Comparison of ENCODE assay signal across 22 cellular contexts in genomic region chr3:43211681-43212080, GRCh38.
DNase-seq lines count a peak whose midpoint lies in the region; ATAC-seq and TF ChIP-seq lines count a peak whose summit lies in the region.
"Had no signal": no experiment of that assay in that cellular context is flagged by ENCODE, and none has a peak within 500 bp of the region (broad histone marks: within the 10 kb centered on the region; RNA-seq: fewer than 3 reads in every experiment).

No MANE protein-coding gene starts in this region.

- no peak overlapping the region for H4K8ac ChIP-seq in IMR-90 (ENCODE audit: low read depth in 2 of 2, low read length in 2 of 2)

- peak overlapping the region; percentile 5 for H3K27ac Mint-ChIP-seq in Calu3 (ENCODE audit: unreplicated experiment)
- no peak overlapping the region for H3K27ac Mint-ChIP-seq in activated CD8-positive, alpha-beta T cell treated with anti-CD3 and anti-CD28 coated beads for 36 hours

- H3K4me1 ChIP-seq in IMR-90 (ENCODE audit: control insufficient read depth, insufficient read depth, low read length) (peaks cover 2% of the 10 kb centered on the region; the same call in 1 of the 2 replicates), body of pancreas (peaks cover 36% of the 10 kb centered on the region), osteoblast (ENCODE audit: insufficient read depth, low read length) (no peaks in the 10 kb centered on the region)

- no peaks in the 10 kb centered on the region for H3K36me3 ChIP-seq in IMR-90 (ENCODE audit: control insufficient read depth, insufficient read depth, low read length)
- no peaks in the 10 kb centered on the region for H3K36me3 ChIP-seq in body of pancreas (replicated peaks in 1 of 2; ENCODE audit: insufficient read depth in 1 of 2, low read depth in 2 of 2)
- no peaks in the 10 kb centered on the region for H3K36me3 ChIP-seq in osteoblast (ENCODE audit: insufficient read depth, low read length)

- no peak overlapping the region for H3K14ac ChIP-seq in IMR-90 (replicated peaks; ENCODE audit: low read depth, low read length)

- no peak for TF ChIP-seq RAD21 in IMR-90 (IDR thresholded peaks at IDR 0.05; ENCODE audit: low read length)

- no peak overlapping the region for H3K4me2 ChIP-seq in IMR-90 (ENCODE audit: low read depth, low read length)
- H3K4me2 ChIP-seq in osteoblast (ENCODE audit: insufficient read depth, low read length) = no peak overlapping the region

- in situ Hi-C loops in IMR-90 (cut with MboI; ENCODE audit: low sequenced_read_pairs) = no loop called here

- 64% methylated on average over 3 of the region's 5 CpGs; no CpG with 5 or more reads in 1 of the 2 experiments for WGBS in IMR-90 (ENCODE audit: extremely low coverage in 2 of 2, insufficient read length in 1 of 2), 2 experiments
- WGBS in body of pancreas, 2 donors = 91 to 93% methylated on average over 5 of the region's 5 CpGs

- H3K4me3 ChIP-seq in IMR-90 (ENCODE audit: insufficient read depth, low read depth, low read length) (no peak overlapping the region), body of pancreas (no peak overlapping the region), osteoblast (ENCODE audit: insufficient read depth, low read length) (no peak overlapping the region)
- H3K4me3 ChIP-seq: SK-N-MC had no signal

- POLR2A ChIA-PET in IMR-90 (lab: Charles Lee; ENCODE audit: unreplicated experiment) = no interaction called here
- POLR2A ChIA-PET in activated CD8-positive, alpha-beta T cell treated with anti-CD3 and anti-CD28 coated beads for 36 hours (lab: Charles Lee) = no interaction called here

- H2AK5ac ChIP-seq in IMR-90 (ENCODE audit: low read depth, low read length) = peak overlapping the region; percentile 33; the same call in 1 of the 2 replicates

- H2AFZ ChIP-seq in IMR-90 (replicated peaks; ENCODE audit: low read length, poor library complexity) = no peak overlapping the region
- no peak overlapping the region for H2AFZ ChIP-seq in osteoblast (ENCODE audit: low read length)

- no peaks in the 10 kb centered on the region for H3K79me1 ChIP-seq in IMR-90 (ENCODE audit: low read depth in 1 of 2, low read length in 2 of 2)

- no peaks in the 10 kb centered on the region for H3K9me1 ChIP-seq in IMR-90 (ENCODE audit: insufficient read depth, low read length)

- no peak for ATAC-seq in IMR-90 (ENCODE audit: low read depth)
- ATAC-seq in body of pancreas = no peak
- ATAC-seq in activated CD8-positive, alpha-beta T cell treated with anti-CD3 and anti-CD28 coated beads for 36 hours = no peak
- ATAC-seq: HCT116 had no signal

- no peak overlapping the region for H4K5ac ChIP-seq in IMR-90 (ENCODE audit: low read depth, low read length)

- peaks cover 10% of the 10 kb centered on the region for H3K36me3 Mint-ChIP-seq in Calu3 (ENCODE audit: insufficient read depth, unreplicated experiment)
- H3K36me3 Mint-ChIP-seq in activated CD8-positive, alpha-beta T cell treated with anti-CD3 and anti-CD28 coated beads for 36 hours (ENCODE audit: low read depth) = no peaks in the 10 kb centered on the region
- H3K36me3 Mint-ChIP-seq: CD4-positive, alpha-beta memory T cell had no signal

- H3K9me3 ChIP-seq in IMR-90 (ENCODE audit: control insufficient read depth, insufficient read depth, low read length) = no peaks in the 10 kb centered on the region
- H3K9me3 ChIP-seq in body of pancreas = no peaks in the 10 kb centered on the region
- no peaks in the 10 kb centered on the region for H3K9me3 ChIP-seq in osteoblast (ENCODE audit: low read depth, low read length)

- H3K56ac ChIP-seq in IMR-90 (ENCODE audit: extremely low read depth, insufficient read depth, low read length) = no peak overlapping the region

- H3K79me2 ChIP-seq in osteoblast (ENCODE audit: insufficient read depth, low read length) = no peaks in the 10 kb centered on the region

- H3K27ac ChIP-seq in IMR-90 (ENCODE audit: insufficient read depth, low read length) (no peak overlapping the region), body of pancreas (peak overlapping the region in 3 of 4 donors; percentile 71 to 80 (median 80)), osteoblast (ENCODE audit: low read depth, low read length) (no peak overlapping the region)
- H3K27ac ChIP-seq: HL-60, SK-N-MC had no signal

- intact Hi-C loops in Calu3 (cut with micrococcal nuclease; ENCODE audit: unreplicated experiment) (loop anchor here (2.0 to 5.0 kb wide), 2 partner anchors 49 to 77 kb away; no protein-coding TSS in a partner anchor), IMR-90 (cut with micrococcal nuclease) (no loop called here), body of pancreas (cut with DNase I) (no loop called here)
- intact Hi-C loops in activated CD8-positive, alpha-beta T cell treated with anti-CD3 and anti-CD28 coated beads for 36 hours (cut with micrococcal nuclease) = no loop called here

- no peaks in the 10 kb centered on the region for H3K9me3 Mint-ChIP-seq in Calu3 (ENCODE audit: low read depth, unreplicated experiment)
- H3K9me3 Mint-ChIP-seq in activated CD8-positive, alpha-beta T cell treated with anti-CD3 and anti-CD28 coated beads for 36 hours = no peaks in the 10 kb centered on the region

- TF ChIP-seq CTCF in Calu3 (IDR thresholded peaks at IDR 0.05; ENCODE audit: unreplicated experiment) (no peak), IMR-90 (conservative IDR thresholded peaks at IDR 0.05; ENCODE audit: low read depth, low read length) (no peak), body of pancreas (IDR thresholded peaks at IDR 0.05) (no peak), osteoblast (IDR thresholded peaks at IDR 0.05; ENCODE audit: extremely low read depth, low read depth, low read length) (no peak)
- TF ChIP-seq CTCF in activated CD8-positive, alpha-beta T cell treated with anti-CD3 and anti-CD28 coated beads for 36 hours (IDR thresholded peaks at IDR 0.05) = no peak

- no peak overlapping the region for H4K91ac ChIP-seq in IMR-90 (ENCODE audit: insufficient read depth, low read depth, low read length)

- peaks cover 66% of the 10 kb centered on the region for H3K4me1 Mint-ChIP-seq in Calu3 (ENCODE audit: low read depth, unreplicated experiment)
- H3K4me1 Mint-ChIP-seq in activated CD8-positive, alpha-beta T cell treated with anti-CD3 and anti-CD28 coated beads for 36 hours (ENCODE audit: low read depth) = peaks cover 13% of the 10 kb centered on the region

- no peak overlapping the region for H3K4ac ChIP-seq in IMR-90 (ENCODE audit: low read depth, low read length)

- H2AK9ac ChIP-seq in IMR-90 (replicated peaks; ENCODE audit: low read depth, low read length, poor library complexity) = no peak overlapping the region

- no peaks in the 10 kb centered on the region for H4K20me1 ChIP-seq in IMR-90 (ENCODE audit: insufficient read depth, low read length)
- H4K20me1 ChIP-seq in osteoblast (ENCODE audit: insufficient read depth, low read length) = no peaks in the 10 kb centered on the region

- no peak overlapping the region for H3K18ac ChIP-seq in IMR-90 (ENCODE audit: low read depth, low read length)

- H3K9ac ChIP-seq in IMR-90 (ENCODE audit: low read depth, low read length) = no peak overlapping the region

- H3K23ac ChIP-seq in IMR-90 (ENCODE audit: low read depth, low read length) = no peak overlapping the region; the same call in 1 of the 2 replicates

- H3K27me3 ChIP-seq in IMR-90 (ENCODE audit: control insufficient read depth, insufficient read depth, low read length) = peaks cover 3% of the 10 kb centered on the region; the same call in 1 of the 2 replicates
- no peaks in the 10 kb centered on the region for H3K27me3 ChIP-seq in body of pancreas
- H3K27me3 ChIP-seq in osteoblast (ENCODE audit: insufficient read depth, low read length) = no peaks in the 10 kb centered on the region

- dilution Hi-C loops in IMR-90 (cut with HindIII; ENCODE audit: low sequenced_read_pairs, unreplicated experiment) = no loop called here

- TF ChIP-seq POLR2A in IMR-90 (IDR thresholded peaks at IDR 0.05; ENCODE audit: low read depth, low read length) (no peak), body of pancreas (IDR thresholded peaks at IDR 0.05) (no peak)

- H2BK5ac ChIP-seq in IMR-90 (ENCODE audit: low read depth, low read length, poor library complexity, severe bottlenecking) = no peak overlapping the region

- H3K27me3 Mint-ChIP-seq in Calu3 (ENCODE audit: unreplicated experiment) = no peaks in the 10 kb centered on the region
- H3K27me3 Mint-ChIP-seq in activated CD8-positive, alpha-beta T cell treated with anti-CD3 and anti-CD28 coated beads for 36 hours = no peaks in the 10 kb centered on the region

- DNase-seq in Calu3 = no peak
- DNase-seq in IMR-90 = no peak
- DNase-seq in body of pancreas = no peak
- peak; percentile 22 for DNase-seq in islet precursor cell
- no peak for DNase-seq in activated CD8-positive, alpha-beta memory T cell treated with anti-CD3 and anti-CD28 coated beads, Interleukin-2, amount 50 U/mL, for 4 hours
- DNase-seq in activated CD8-positive, alpha-beta T cell treated with anti-CD3 and anti-CD28 coated beads for 36 hours = no peak
- DNase-seq in osteoblast (ENCODE audit: insufficient read length, low spot score, missing footprints) = no peak
- DNase-seq: CD4-positive, alpha-beta memory T cell; COR-L47; EL; GF-D8; Karpas-422; NCI-H1092; NCI-H1436; NCI-H187; NCI-H2107; NCI-H446 treated with DMSO at 0.1 percent for 48 hours; NCI-H69; SIG-M5 had no signal

- no peak overlapping the region for H2BK120ac ChIP-seq in IMR-90 (ENCODE audit: low read depth, low read length)

- BruUV-seq in Calu3 (replicated peaks; lab: Mats Ljungman, UMichigan) (no TSS peak), IMR-90 (replicated peaks; lab: Mats Ljungman, UMichigan) (no TSS peak)

- no peak overlapping the region for H3K4me3 Mint-ChIP-seq in Calu3 (ENCODE audit: low read depth, unreplicated experiment)
- no peak overlapping the region for H3K4me3 Mint-ChIP-seq in activated CD8-positive, alpha-beta T cell treated with anti-CD3 and anti-CD28 coated beads for 36 hours
- H3K4me3 Mint-ChIP-seq: CD4-positive, alpha-beta memory T cell had no signal

- CTCF ChIA-PET in Calu3 (lab: Charles Lee) (no interaction called here), IMR-90 (lab: Yijun Ruan, JAX) (no interaction called here)
- CTCF ChIA-PET in activated CD8-positive, alpha-beta T cell treated with anti-CD3 and anti-CD28 coated beads for 36 hours (lab: Charles Lee) = interaction anchor here (0.8 kb wide), 1 partner anchor 12 kb away, joined by 3 read pairs; no protein-coding TSS in a partner anchor

- no peak overlapping the region for H2BK15ac ChIP-seq in IMR-90 (ENCODE audit: low read depth, low read length)

- no peak overlapping the region for H2BK20ac ChIP-seq in IMR-90 (ENCODE audit: low read depth, low read length)

TF ChIP-seq in IMR-90, 13 proteins besides CTCF, POLR2A, EP300 and RAD21 (continues in another document):
- TF ChIP-seq RFX5 (IDR thresholded peaks at IDR 0.05; ENCODE audit: low read depth, low read length) (no peak), ELK1 (IDR thresholded peaks at IDR 0.05; ENCODE audit: borderline replicate concordance, low read depth, low read length) (no peak)

Comparison
In these comparisons a context has a peak if more than half of its experiments do, and no peak if none do; other contexts are left out.
1. H3K27ac ChIP-seq: peak in body of pancreas (3 of 4); none in IMR-90 (single experiment) and osteoblast (single experiment).